Comparison of ENCODE assay signal across 8 cellular contexts in the genomic region with DNA sequence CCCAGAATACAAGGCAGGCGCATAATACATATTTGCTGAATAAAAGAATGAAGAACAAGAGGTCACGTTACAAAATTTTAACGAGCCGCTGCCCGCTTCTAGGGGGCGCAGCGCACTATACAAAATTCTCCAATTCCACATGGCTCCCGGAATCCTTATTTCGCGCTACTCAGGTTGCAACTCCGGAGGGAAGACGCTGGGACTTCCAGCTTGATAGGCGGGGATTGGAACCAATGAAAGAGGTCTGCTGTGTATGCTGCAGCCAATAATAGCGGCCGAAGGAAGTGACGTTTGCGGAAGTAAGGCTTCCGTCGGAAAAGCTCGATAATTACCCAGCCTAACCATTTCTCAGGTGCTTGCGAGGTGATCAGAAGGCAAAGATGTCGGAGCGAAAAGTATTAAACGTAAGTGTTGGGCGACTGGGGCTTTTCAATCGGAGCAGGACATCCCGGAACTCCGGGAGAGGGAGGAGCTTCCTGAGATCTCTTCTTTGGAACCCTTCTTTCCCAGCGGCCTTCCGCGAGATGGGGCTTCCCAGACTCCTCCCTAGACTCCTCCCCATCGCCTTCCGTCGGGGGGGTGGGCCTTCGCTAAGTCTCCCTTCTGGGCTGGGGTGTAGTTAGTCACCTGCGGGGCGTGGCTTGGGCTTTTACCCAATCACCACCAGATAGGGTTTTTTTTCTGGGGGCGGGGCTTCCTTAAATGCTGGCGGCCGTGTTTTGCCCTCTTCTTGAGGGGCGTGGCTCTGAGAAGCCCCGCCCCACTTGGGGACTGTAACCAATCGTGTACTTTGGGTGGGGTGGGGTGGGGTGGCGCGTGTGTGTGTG. TPM values are rescaled to one million over a fixed set of nuclear protein-coding genes. Genes with fewer than 3 reads are reported as not detected.
A peak's percentile ranks its signal among the peaks of the same experiment; 100 is the strongest.
DNase-seq lines count a peak whose midpoint lies in the region; ATAC-seq and TF ChIP-seq lines count a peak whose summit lies in the region.

YJU2 (plus strand) TSS at position 314 of the 827 bp plus-strand sequence; CDS start at position 381, 67 bp downstream.

- peaks cover 9% of the 10 kb centered on the region for H3K27me3 Mint-ChIP-seq in HFFc6 (ENCODE audit: insufficient read depth)
- no peaks in the 10 kb centered on the region for H3K27me3 Mint-ChIP-seq in activated naive CD4-positive, alpha-beta T cell treated with anti-CD3 and anti-CD28 coated beads for 36 hours (ENCODE audit: low read depth)

- H3K27ac ChIP-seq in gastroesophageal sphincter, result peak within 1 kb of the TSS; percentile 86 to 98 (median 96)
- H3K27ac ChIP-seq in neutrophil, result peak within 1 kb of the TSS; percentile 99
- peak within 1 kb of the TSS; percentile 84 for H3K27ac ChIP-seq in substantia nigra (ENCODE audit: low read depth, low read length, poor library complexity, severe bottlenecking)

- H3K36me3 ChIP-seq in gastroesophageal sphincter, result peaks cover 0 to 36% of the 10 kb centered on the region in 2 donors
- H3K36me3 ChIP-seq in neutrophil, result peaks cover 29% of the 10 kb centered on the region

- peaks cover 2% of the 10 kb centered on the region for H3K27me3 ChIP-seq in gastroesophageal sphincter
- H3K27me3 ChIP-seq in neutrophil, result peaks cover 13% of the 10 kb centered on the region

- TF ChIP-seq CTCF in HFFc6 (IDR thresholded peaks at IDR 0.05), result peak; percentile 74
- TF ChIP-seq CTCF in gastroesophageal sphincter (IDR thresholded peaks at IDR 0.05), result peak in 3 of 4 experiments; percentile 21 to 59 (median 33)
- TF ChIP-seq CTCF in neutrophil (IDR thresholded peaks at IDR 0.05), result no peak

- WGBS in gastroesophageal sphincter (ENCODE audit: low coverage in 1 of 2), 2 donors, result 0% methylated on average over 8 to 28 of the region's 45 CpGs

- DNase-seq in HFFc6 (peak; percentile 98), NAMALWA (ENCODE audit: low spot score) (peak; percentile 100), SK-N-DZ (ENCODE audit: low spot score) (peak; percentile 99), substantia nigra (lab: John Stamatoyannopoulos, UW) (peak; percentile 41 to 99 (median 92))
- peak; percentile 100 for DNase-seq in activated naive CD4-positive, alpha-beta T cell treated with anti-CD3 and anti-CD28 coated beads for 36 hours

- peak within 1 kb of the TSS; percentile 98 for H3K4me3 Mint-ChIP-seq in HFFc6
- peak within 1 kb of the TSS; percentile 80 for H3K4me3 Mint-ChIP-seq in activated naive CD4-positive, alpha-beta T cell treated with anti-CD3 and anti-CD28 coated beads for 36 hours

- H3K4me3 ChIP-seq in GM08714 (ENCODE audit: low read length) (peak within 1 kb of the TSS; percentile 82), gastroesophageal sphincter (peak within 1 kb of the TSS; percentile 64 to 68), neutrophil (ENCODE audit: low read depth in 1 of 2, low read length in 1 of 2) (peak within 1 kb of the TSS; percentile 84 to 91)

- CTCF ChIA-PET in activated naive CD4-positive, alpha-beta T cell treated with anti-CD3 and anti-CD28 coated beads for 36 hours (lab: Charles Lee), result interaction anchor here (0.6 to 1.8 kb wide), 7 partner anchors 10 to 154 kb away, joined by 3 to 7 read pairs (median 5); partner anchors contain the start of gene MPND

- peak within 1 kb of the TSS; percentile 100 for H3K27ac Mint-ChIP-seq in HFFc6
- H3K27ac Mint-ChIP-seq in activated naive CD4-positive, alpha-beta T cell treated with anti-CD3 and anti-CD28 coated beads for 36 hours, result peak within 1 kb of the TSS; percentile 95

- intact Hi-C loops in activated naive CD4-positive, alpha-beta T cell treated with anti-CD3 and anti-CD28 coated beads for 36 hours (cut with micrococcal nuclease), result loop anchor here (1.0 to 5.0 kb wide), 9 partner anchors 18 to 260 kb away; partner anchors contain the start of genes EBI3, EEF2, SH3GL1 and TMIGD2

- H3K9me3 ChIP-seq in gastroesophageal sphincter (peaks cover 0 to 5% (median 0%) of the 10 kb centered on the region in 3 donors), neutrophil (no peaks in the 10 kb centered on the region)

- TF ChIP-seq EP300 in gastroesophageal sphincter (IDR thresholded peaks at IDR 0.05), result no peak

- TF ChIP-seq POLR2A in gastroesophageal sphincter (IDR thresholded peaks at IDR 0.05), result peak in 1 of 2 donors; percentile 23

- peaks cover 4% of the 10 kb centered on the region for H3K9me3 Mint-ChIP-seq in HFFc6
- peaks cover 3% of the 10 kb centered on the region for H3K9me3 Mint-ChIP-seq in activated naive CD4-positive, alpha-beta T cell treated with anti-CD3 and anti-CD28 coated beads for 36 hours

- peaks cover 24% of the 10 kb centered on the region for H3K36me3 Mint-ChIP-seq in HFFc6 (ENCODE audit: low read depth)
- H3K36me3 Mint-ChIP-seq in activated naive CD4-positive, alpha-beta T cell treated with anti-CD3 and anti-CD28 coated beads for 36 hours (ENCODE audit: low read depth), result peaks cover 25% of the 10 kb centered on the region

- peaks cover 5% of the 10 kb centered on the region for H3K4me1 Mint-ChIP-seq in HFFc6 (ENCODE audit: low read depth)
- H3K4me1 Mint-ChIP-seq in activated naive CD4-positive, alpha-beta T cell treated with anti-CD3 and anti-CD28 coated beads for 36 hours (ENCODE audit: low read depth), result peaks cover 22% of the 10 kb centered on the region

- peak; percentile 98 for ATAC-seq in gastroesophageal sphincter

- peaks cover 0 to 20% (median 0%) of the 10 kb centered on the region in 3 donors for H3K4me1 ChIP-seq in gastroesophageal sphincter
- H3K4me1 ChIP-seq in neutrophil (ENCODE audit: control insufficient read depth in 1 of 2, insufficient read depth in 1 of 2, low read depth in 1 of 2, low read length in 1 of 2), result peaks cover 7 to 10% of the 10 kb centered on the region in 2 experiments

RNA-seq across cellular contexts. Expression of gene YJU2, which starts in this region (rescaled TPM):
- total RNA-seq in HFFc6 (2021; fragmentation: NEBNext Ultra II Directional; extraction: Animal tissue kit (Norgen Biotek cat#: 25700)), result 10 to 100 TPM; 12.0 to 17.7 (median 16.1) TPM
- polyA plus RNA-seq in SK-N-DZ (2014; cell fraction: cytosol; rRNA removed), result 24.5 and 25.6 TPM in 2 replicates
- polyA plus RNA-seq in SK-N-DZ (2014; cell fraction: nucleus; rRNA removed), result 10.1 and 11.3 TPM in 2 replicates
- 10 to 100 TPM; 28.5 to 29.8 TPM for total RNA-seq in activated naive CD4-positive, alpha-beta T cell treated with anti-CD3 and anti-CD28 coated beads for 36 hours
- 10 to 100 TPM; 20.0 to 24.6 (median 21.6) TPM for total RNA-seq in gastroesophageal sphincter

Comparison
In these comparisons a context has a peak if more than half of its experiments do, and no peak if none do; other contexts are left out.
1. Peak in every context shown above with its lines: DNase-seq, ATAC-seq, H3K4me3 ChIP-seq and H3K27ac ChIP-seq.